Comparison of ENCODE assay signal across 8 cellular contexts in the genomic region with DNA sequence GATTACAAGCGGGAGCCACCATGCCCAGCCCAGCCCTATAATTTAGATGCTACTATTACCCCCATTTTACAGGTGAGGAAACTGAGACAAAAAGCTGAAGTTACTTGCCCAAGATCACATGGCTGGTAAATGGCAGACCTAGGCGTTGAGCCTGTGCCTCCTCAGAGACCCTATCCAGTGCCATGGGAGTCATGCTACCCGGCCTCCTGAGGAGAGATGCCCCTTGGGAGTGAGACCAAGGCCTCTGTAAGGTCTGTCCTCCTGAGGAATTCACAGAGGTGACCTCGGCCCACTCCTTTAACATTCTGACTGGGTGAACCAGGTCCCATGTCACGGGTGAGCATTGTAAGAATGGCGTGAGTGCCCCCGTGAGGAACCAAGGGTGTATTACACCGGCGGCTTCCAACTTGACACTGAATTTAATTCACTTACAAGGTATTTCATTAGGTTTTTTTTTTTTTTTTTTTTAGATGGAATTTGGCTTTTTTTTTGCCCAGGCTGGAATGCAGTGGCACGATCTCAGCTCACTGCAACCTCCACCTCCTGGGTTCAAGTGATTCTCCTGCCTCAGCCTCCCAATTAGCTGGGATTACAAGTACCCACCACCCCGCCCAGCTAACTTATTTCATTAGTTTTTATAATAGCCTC.
A peak's percentile ranks its signal among the peaks of the same experiment; 100 is the strongest.
DNase-seq lines count a peak whose midpoint lies in the region; ATAC-seq and TF ChIP-seq lines count a peak whose summit lies in the region.

No MANE protein-coding gene starts in this region.

- H3K4me1 ChIP-seq in OCI-LY1 (ENCODE audit: insufficient read depth, low read length, severe bottlenecking), result no peaks in the 10 kb centered on the region
- peaks cover 0 to 43% (median 32%) of the 10 kb centered on the region in 4 donors for H3K4me1 ChIP-seq in esophagus muscularis mucosa

- H3K27ac Mint-ChIP-seq in natural killer cell, result no peak overlapping the region
- H3K27ac Mint-ChIP-seq in stimulated activated memory B cell treated with anti-CD40 and anti-IgM and Interleukin-4, amounts not matched to agents 10 μg/mL and 1 μg/mL and 100 μg/mL, for 72 hours, result no peak overlapping the region

- no peak overlapping the region for H3K4me3 ChIP-seq in H7 (ENCODE audit: insufficient read depth, low read depth, low read length)
- no peak overlapping the region for H3K4me3 ChIP-seq in OCI-LY1 (ENCODE audit: low read depth, low read length, poor library complexity, severe bottlenecking)
- H3K4me3 ChIP-seq in esophagus muscularis mucosa, result no peak overlapping the region

- no peak for TF ChIP-seq POLR2A in esophagus muscularis mucosa (IDR thresholded peaks at IDR 0.05; ENCODE audit: low read depth)

- no peaks in the 10 kb centered on the region for H3K27me3 Mint-ChIP-seq in natural killer cell (ENCODE audit: low read depth in 2 of 2)
- H3K27me3 Mint-ChIP-seq in stimulated activated memory B cell treated with anti-CD40 and anti-IgM and Interleukin-4, amounts not matched to agents 10 μg/mL and 1 μg/mL and 100 μg/mL, for 72 hours, result no peaks in the 10 kb centered on the region

- ATAC-seq in natural killer cell (peak; percentile 81 to 97 (median 95)), HG03039 (IDR thresholded peaks at IDR 0.05; ENCODE audit: unreplicated experiment) (no peak)
- peak; percentile 76 for ATAC-seq in stimulated activated memory B cell treated with anti-CD40 and anti-IgM and Interleukin-4, amounts not matched to agents 10 μg/mL and 1 μg/mL and 100 μg/mL, for 72 hours

- DNase-seq in C1 segment of cervical spinal cord (lab: John Stamatoyannopoulos, UW), result peak in 11 of 14 donors; percentile 3 to 45 (median 13)
- DNase-seq in H7, result peak; percentile 90
- DNase-seq in activated T-cell treated with anti-CD3 and anti-CD28 coated beads for 1 hour (ENCODE audit: low read depth), result peak; percentile 48
- DNase-seq in esophagus muscularis mucosa (ENCODE audit: extremely low spot score), result peak; percentile 94
- DNase-seq in natural killer cell, result peak; percentile 54

- H3F3A ChIP-seq in OCI-LY1 (ENCODE audit: insufficient read depth, low read length), result no peaks in the 10 kb centered on the region

- no peaks in the 10 kb centered on the region for H4K20me1 ChIP-seq in OCI-LY1 (ENCODE audit: insufficient read depth, low read length)

- 25% methylated on average over 11 of the region's 11 CpGs for WGBS in esophagus muscularis mucosa

- H3K4me1 Mint-ChIP-seq in natural killer cell, result no peaks in the 10 kb centered on the region
- H3K4me1 Mint-ChIP-seq in stimulated activated memory B cell treated with anti-CD40 and anti-IgM and Interleukin-4, amounts not matched to agents 10 μg/mL and 1 μg/mL and 100 μg/mL, for 72 hours, result peaks cover 6% of the 10 kb centered on the region

- no peaks in the 10 kb centered on the region for H3K9me2 ChIP-seq in OCI-LY1 (ENCODE audit: low read depth, low read length)

- peaks cover 6% of the 10 kb centered on the region; the same call in 1 of the 2 replicates for H3K9me3 ChIP-seq in OCI-LY1 (ENCODE audit: low read length)
- peaks cover 0 to 8% (median 7%) of the 10 kb centered on the region in 4 donors for H3K9me3 ChIP-seq in esophagus muscularis mucosa

- H3K27me3 ChIP-seq in H7 (ENCODE audit: control insufficient read depth, insufficient read depth, low read length) (no peaks in the 10 kb centered on the region), OCI-LY1 (ENCODE audit: insufficient read depth, low read length) (no peaks in the 10 kb centered on the region), esophagus muscularis mucosa (no peaks in the 10 kb centered on the region)

- peaks cover 8% of the 10 kb centered on the region for H3K36me3 Mint-ChIP-seq in natural killer cell
- H3K36me3 Mint-ChIP-seq in stimulated activated memory B cell treated with anti-CD40 and anti-IgM and Interleukin-4, amounts not matched to agents 10 μg/mL and 1 μg/mL and 100 μg/mL, for 72 hours, result peaks cover 63% of the 10 kb centered on the region

- H3K9me3 Mint-ChIP-seq in natural killer cell, result peaks cover 0 to 3% of the 10 kb centered on the region in 2 donors
- H3K9me3 Mint-ChIP-seq in stimulated activated memory B cell treated with anti-CD40 and anti-IgM and Interleukin-4, amounts not matched to agents 10 μg/mL and 1 μg/mL and 100 μg/mL, for 72 hours, result peaks cover 8% of the 10 kb centered on the region

- H3K36me3 ChIP-seq in H7 (replicated peaks; ENCODE audit: control insufficient read depth, insufficient read depth, low read length) (peaks cover 23% of the 10 kb centered on the region), OCI-LY1 (ENCODE audit: insufficient read depth, low read length) (peaks cover 84% of the 10 kb centered on the region), esophagus muscularis mucosa (peaks cover 30 to 84% (median 68%) of the 10 kb centered on the region in 4 donors)

- no peaks in the 10 kb centered on the region for H3K79me2 ChIP-seq in OCI-LY1 (ENCODE audit: insufficient read depth, low read length)

- peak; percentile 80 for TF ChIP-seq CTCF in OCI-LY1 (IDR thresholded peaks at IDR 0.05; ENCODE audit: low read length)
- peak; percentile 92 to 97 (median 92) for TF ChIP-seq CTCF in esophagus muscularis mucosa (IDR thresholded peaks at IDR 0.05)
- peak; percentile 88 for TF ChIP-seq CTCF in natural killer cell (IDR thresholded peaks at IDR 0.05)

- no peak overlapping the region for H3K4me3 Mint-ChIP-seq in natural killer cell
- H3K4me3 Mint-ChIP-seq in stimulated activated memory B cell treated with anti-CD40 and anti-IgM and Interleukin-4, amounts not matched to agents 10 μg/mL and 1 μg/mL and 100 μg/mL, for 72 hours, result no peak overlapping the region

- intact Hi-C loops in esophagus muscularis mucosa (cut with DNase I), result loop anchor here (5.0 to 10.0 kb wide), 3 partner anchors 175 to 363 kb away; no protein-coding TSS in a partner anchor
- intact Hi-C loops in natural killer cell (cut with micrococcal nuclease), result loop anchor here (1.0 to 10.0 kb wide), 3 partner anchors 239 to 703 kb away; a partner anchor contains a TSS

- H3K27ac ChIP-seq in OCI-LY1 (ENCODE audit: low read depth, low read length, poor library complexity, severe bottlenecking) (peak overlapping the region; percentile 37), esophagus muscularis mucosa (replicated peaks in 1 of 4) (peak overlapping the region; percentile 73 to 82 (median 80))

- H2AFZ ChIP-seq in OCI-LY1 (ENCODE audit: low read length), result no peak overlapping the region

- TF ChIP-seq EP300 in esophagus muscularis mucosa (IDR thresholded peaks at IDR 0.05), result no peak

- H3K9ac ChIP-seq in OCI-LY1 (ENCODE audit: low read length), result no peak overlapping the region

- H3K4me2 ChIP-seq in OCI-LY1 (ENCODE audit: low read length), result no peak overlapping the region

Comparison
In these comparisons a context has a peak if more than half of its experiments do, and no peak if none do; other contexts are left out.
1. DNase-seq: peak in every context shown above with its lines; median percentile 94 in esophagus muscularis mucosa; 90 in H7; 54 in natural killer cell; 48 in activated T-cell treated with anti-CD3 and anti-CD28 coated beads for 1 hour; 13 in C1 segment of cervical spinal cord.